Comparison of ENCODE assay signal across 12 cellular contexts in the genomic region with DNA sequence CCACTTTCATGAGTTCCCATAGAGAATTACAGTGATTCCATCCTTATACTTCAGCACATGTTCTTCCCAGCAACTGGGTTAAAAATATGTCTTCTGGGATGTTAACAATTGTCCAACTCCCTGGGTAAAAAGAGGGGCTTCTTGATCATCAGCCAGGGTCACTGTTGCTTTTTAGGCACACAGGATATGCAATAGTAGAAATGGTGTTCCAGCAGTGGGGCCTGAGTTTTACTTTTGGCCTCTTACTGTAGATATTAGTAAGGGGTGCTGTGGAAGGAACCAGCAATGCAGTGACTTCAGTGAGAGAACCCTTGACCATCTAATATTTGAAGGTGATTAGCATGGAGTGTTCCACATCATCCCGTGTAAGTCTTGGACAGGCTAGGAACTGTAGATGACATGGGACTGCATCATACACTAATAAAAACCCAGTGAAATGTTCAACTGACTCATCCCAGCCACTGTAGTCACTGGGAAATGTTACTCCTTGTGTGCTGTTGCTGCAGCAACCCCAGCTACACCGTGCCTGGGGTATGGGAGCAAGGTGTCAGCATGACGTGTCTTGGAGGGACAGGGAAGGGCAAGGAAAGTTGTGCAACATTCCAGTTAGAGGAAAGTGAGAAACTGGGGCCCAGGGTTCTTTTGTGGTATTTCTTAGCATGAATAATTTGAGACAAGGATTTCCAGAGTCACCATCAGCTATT.
DNase-seq lines count a peak whose midpoint lies in the region; ATAC-seq and TF ChIP-seq lines count a peak whose summit lies in the region.
"Had no signal": no experiment of that assay in that cellular context is flagged by ENCODE, and none has a peak within 500 bp of the region (broad histone marks: within the 10 kb centered on the region; RNA-seq: fewer than 3 reads in every experiment).

No MANE protein-coding gene starts in this region.

- H3K4me1 Mint-ChIP-seq in Calu3 (ENCODE audit: low read depth, unreplicated experiment), result peaks cover 12% of the 10 kb centered on the region

- H2AFZ ChIP-seq in fibroblast of lung (ENCODE audit: low read length) (no peak overlapping the region), osteoblast (ENCODE audit: low read length) (no peak overlapping the region)

- DNase-seq in Calu3 (peak; percentile 58), NCI-H226 (peak; percentile 75), fibroblast of lung (ENCODE audit: low read depth in 2 of 2) (peak; percentile 94 to 95), osteoblast (ENCODE audit: insufficient read length, low spot score, missing footprints) (peak; percentile 83), putamen (ENCODE audit: low spot score) (no peak), COLO668 (lab: John Stamatoyannopoulos, UW; ENCODE audit: unreplicated experiment) (no peak)
- no peak for DNase-seq in activated CD4-positive, CD25-positive, alpha-beta regulatory T cell treated with anti-CD3 and anti-CD28 coated beads, Interleukin-2, amount 50 U/mL, for 72 hours
- DNase-seq: activated gamma-delta T cell, NCI-H69 had no signal

- H3K9me3 ChIP-seq in fibroblast of lung (ENCODE audit: control insufficient read depth, insufficient read depth, low read depth, low read length) (no peaks in the 10 kb centered on the region), osteoblast (ENCODE audit: low read depth, low read length) (no peaks in the 10 kb centered on the region)
- H3K9me3 ChIP-seq: neutrophil had no signal

- H3K79me2 ChIP-seq in fibroblast of lung (ENCODE audit: control insufficient read depth, insufficient read depth, low read length), result no peaks in the 10 kb centered on the region
- no peaks in the 10 kb centered on the region for H3K79me2 ChIP-seq in osteoblast (ENCODE audit: insufficient read depth, low read length)

- H3K4me2 ChIP-seq in fibroblast of lung (ENCODE audit: extremely low read depth, insufficient read depth, low read length) (no peak overlapping the region), osteoblast (ENCODE audit: insufficient read depth, low read length) (peak overlapping the region; percentile 49)
- H3K4me2 ChIP-seq: KMS-11 had no signal

- no peaks in the 10 kb centered on the region for H3K27me3 Mint-ChIP-seq in Calu3 (ENCODE audit: unreplicated experiment)

- H3K36me3 ChIP-seq in fibroblast of lung (ENCODE audit: control insufficient read depth, insufficient read depth, low read length) (no peaks in the 10 kb centered on the region), osteoblast (ENCODE audit: insufficient read depth, low read length) (no peaks in the 10 kb centered on the region)
- H3K36me3 ChIP-seq: neutrophil had no signal

- H3K9me3 Mint-ChIP-seq in Calu3 (ENCODE audit: low read depth, unreplicated experiment), result no peaks in the 10 kb centered on the region

- BruUV-seq in Calu3 (replicated peaks; lab: Mats Ljungman, UMichigan), result no TSS peak

- peak overlapping the region; percentile 78 for H3K27ac Mint-ChIP-seq in Calu3 (ENCODE audit: unreplicated experiment)

- H3K27me3 ChIP-seq in fibroblast of lung (ENCODE audit: control insufficient read depth, insufficient read depth, low read length) (no peaks in the 10 kb centered on the region), osteoblast (ENCODE audit: insufficient read depth, low read length) (no peaks in the 10 kb centered on the region)
- H3K27me3 ChIP-seq: neutrophil had no signal

- no peaks in the 10 kb centered on the region for H3K4me1 ChIP-seq in fibroblast of lung (ENCODE audit: control insufficient read depth, extremely low read depth, insufficient read depth, low read length)
- peaks cover 10% of the 10 kb centered on the region for H3K4me1 ChIP-seq in osteoblast (ENCODE audit: insufficient read depth, low read length)

- H4K20me1 ChIP-seq in fibroblast of lung (ENCODE audit: control insufficient read depth, extremely low read depth, insufficient read depth, low read length) (no peaks in the 10 kb centered on the region), osteoblast (ENCODE audit: insufficient read depth, low read length) (no peaks in the 10 kb centered on the region)

- H3K9ac ChIP-seq in fibroblast of lung (ENCODE audit: insufficient read depth, low read length), result no peak overlapping the region
- H3K9ac ChIP-seq: KMS-11 had no signal

- H3K4me3 ChIP-seq in fibroblast of lung (replicated peaks in 1 of 4; ENCODE audit: control extremely low read depth in 1 of 4, insufficient read depth in 1 of 4, low read depth in 3 of 4, low read length in 4 of 4), result no peak overlapping the region
- H3K4me3 ChIP-seq in osteoblast (ENCODE audit: insufficient read depth, low read length), result no peak overlapping the region

- TF ChIP-seq CTCF in Calu3 (IDR thresholded peaks at IDR 0.05; ENCODE audit: unreplicated experiment) (no peak), fibroblast of lung (conservative IDR thresholded peaks at IDR 0.05 in 1 of 2, IDR thresholded peaks at IDR 0.05 in 1 of 2; ENCODE audit: low read depth in 1 of 2, low read length in 2 of 2) (no peak), osteoblast (IDR thresholded peaks at IDR 0.05; ENCODE audit: extremely low read depth, low read depth, low read length) (no peak)

- CTCF ChIA-PET in Calu3 (lab: Charles Lee), result no interaction called here

- peaks cover 5% of the 10 kb centered on the region for H3K36me3 Mint-ChIP-seq in Calu3 (ENCODE audit: insufficient read depth, unreplicated experiment)

- intact Hi-C loops in Calu3 (cut with micrococcal nuclease; ENCODE audit: unreplicated experiment), result loop anchor here (5.0 kb wide), 1 partner anchor 609 kb away; no protein-coding TSS in a partner anchor

- no peak overlapping the region for H3K27ac ChIP-seq in fibroblast of lung (ENCODE audit: insufficient read depth, low read length)
- H3K27ac ChIP-seq in osteoblast (ENCODE audit: low read depth, low read length), result peak overlapping the region; percentile 93
- H3K27ac ChIP-seq: KMS-11, neutrophil had no signal

- H3K4me3 Mint-ChIP-seq in Calu3 (ENCODE audit: low read depth, unreplicated experiment), result no peak overlapping the region

- no peak for ATAC-seq in GM21529 (IDR thresholded peaks at IDR 0.05; ENCODE audit: unreplicated experiment)

Comparison
In these comparisons a context has a peak if more than half of its experiments do, and no peak if none do; other contexts are left out.
1. DNase-seq: peak in Calu3 (single experiment), NCI-H226 (single experiment), fibroblast of lung (2 of 2) and osteoblast (single experiment); none in putamen (single experiment), activated CD4-positive, CD25-positive, alpha-beta regulatory T cell treated with anti-CD3 and anti-CD28 coated beads, Interleukin-2, amount 50 U/mL, for 72 hours (single experiment) and COLO668 (single experiment).